In the genomic region with DNA sequence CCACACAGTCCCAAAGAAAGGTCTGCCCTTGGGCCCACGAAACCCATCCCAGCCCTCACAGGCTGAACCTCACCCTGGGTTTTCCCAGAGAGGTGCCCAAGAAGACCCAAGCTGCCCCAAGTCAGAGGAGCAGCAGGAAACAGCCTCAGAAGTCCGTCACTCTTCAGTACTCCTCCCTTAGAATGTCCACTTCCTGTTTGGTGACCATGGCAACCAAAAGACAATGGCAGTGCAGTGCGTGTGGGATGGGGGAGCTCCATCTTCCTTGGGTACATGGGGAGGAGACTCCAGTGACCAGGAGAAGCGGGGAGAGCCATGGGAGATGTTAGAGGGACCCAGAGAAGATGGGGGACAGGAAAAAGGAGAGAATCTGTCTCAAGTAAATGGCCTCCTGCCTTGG, we compare ENCODE assay signal across 9 cellular contexts. TPM values are rescaled to one million over a fixed set of nuclear protein-coding genes. Genes with fewer than 3 reads are reported as not detected.
DNase-seq lines count a peak whose midpoint lies in the region; ATAC-seq, FAIRE-seq and TF ChIP-seq lines count a peak whose summit lies in the region.
"Had no signal": no experiment of that assay in that cellular context is flagged by ENCODE, and none has a peak within 500 bp of the region (broad histone marks: within the 10 kb centered on the region; RNA-seq: fewer than 3 reads in every experiment).

No MANE protein-coding gene starts in this region.

- RAD21 ChIA-PET in GM12878 (lab: Charles Lee; ENCODE audit: unreplicated experiment) = interaction anchor here (1.0 to 15.9 kb wide), 4 partner anchors 12 to 181 kb away, joined by 4 to 633 read pairs (median 114); partner anchors contain the start of genes ISCU, SART3 and SELPLG

- H3K4me2 ChIP-seq in GM12878 (ENCODE audit: control insufficient read depth, insufficient read depth) (no peak overlapping the region), GM23248 (ENCODE audit: unreplicated experiment) (no peak overlapping the region)

- no peaks in the 10 kb centered on the region for H3K9me3 ChIP-seq in CD8-positive, alpha-beta memory T cell (ENCODE audit: low read length)
- no peaks in the 10 kb centered on the region; the same call in 2 of the 3 replicates for H3K9me3 ChIP-seq in GM12878 (replicated peaks; ENCODE audit: control insufficient read depth, insufficient read depth, low read length)
- no peaks in the 10 kb centered on the region for H3K9me3 ChIP-seq in GM23248 (ENCODE audit: low read depth)

- in situ Hi-C loops in GM12878 (cut with MboI) = no loop called here
- in situ Hi-C loops in GM23248 (cut with MboI) = no loop called here

- H3K9ac ChIP-seq in GM12878 (ENCODE audit: control insufficient read depth, insufficient read depth, low read length) = no peak overlapping the region
- no peak overlapping the region for H3K9ac ChIP-seq in GM23248

- peak overlapping the region in 3 of 7 donors; percentile 35 to 61 (median 37) for H3K4me3 Mint-ChIP-seq in CD8-positive, alpha-beta memory T cell

- ATAC-seq in GM12878 (peak; percentile 47), GM18520 (IDR thresholded peaks at IDR 0.05; ENCODE audit: unreplicated experiment) (no peak)

- TF ChIP-seq POLR2A in GM12878 (IDR thresholded peaks at IDR 0.05; ENCODE audit: low read depth, low read length) = no peak

- CTCF ChIA-PET in CD8-positive, alpha-beta memory T cell (lab: Charles Lee) = interaction anchor here (1.4 to 11.4 kb wide), 4 partner anchors 12 to 216 kb away, joined by 3 to 330 read pairs (median 106); partner anchors contain the start of genes ISCU, SART3 and SELPLG
- CTCF ChIA-PET in GM12878 (lab: Yijun Ruan, JAX) = interaction anchor here (0.7 to 17.2 kb wide), 4 partner anchors 14 to 1215 kb away, joined by 3 to 866 read pairs (median 80); partner anchors contain the start of genes ISCU, SART3 and SELPLG

- SMC1A ChIA-PET in GM12878 (lab: Charles Lee; ENCODE audit: uncharacterized antibody, unreplicated experiment) = interaction anchor here (0.6 to 11.4 kb wide), 7 partner anchors 14 to 181 kb away, joined by 3 to 718 read pairs (median 3); partner anchors contain the start of genes ISCU and SART3

- POLR2A ChIA-PET in CD8-positive, alpha-beta memory T cell (lab: Charles Lee) = interaction anchor here (0.7 to 1.1 kb wide), 3 partner anchors 9 to 60 kb away, joined by 3 read pairs; partner anchors contain the start of genes ISCU and SELPLG
- POLR2A ChIA-PET in GM12878 (lab: Charles Lee) = interaction anchor here (0.9 to 8.2 kb wide), 3 partner anchors 11 to 54 kb away, joined by 3 to 211 read pairs (median 5); partner anchors contain the start of genes ISCU and SELPLG

- H3K27me3 ChIP-seq in CD8-positive, alpha-beta memory T cell (ENCODE audit: insufficient read depth, low read length, poor library complexity, severe bottlenecking) = no peaks in the 10 kb centered on the region
- H3K27me3 ChIP-seq in HL-60 (ENCODE audit: insufficient read depth, poor library complexity, severe bottlenecking) = no peaks in the 10 kb centered on the region
- no peaks in the 10 kb centered on the region for H3K27me3 ChIP-seq in GM12878 (replicated peaks in 1 of 2; ENCODE audit: control insufficient read depth in 2 of 2, insufficient read depth in 2 of 2, low read length in 1 of 2)
- H3K27me3 ChIP-seq in GM23248 (replicated peaks; ENCODE audit: insufficient read depth) = no peaks in the 10 kb centered on the region

- peaks cover 51% of the 10 kb centered on the region for H3K36me3 ChIP-seq in CD8-positive, alpha-beta memory T cell (ENCODE audit: insufficient read depth, low read length)
- H3K36me3 ChIP-seq in GM12878 (ENCODE audit: control insufficient read depth in 2 of 2, insufficient read depth in 2 of 2, low read length in 1 of 2) = peaks cover 3 to 14% of the 10 kb centered on the region in 2 experiments; a peak in 3 of 4 replicates
- H3K36me3 ChIP-seq in GM23248 (ENCODE audit: low read depth) = no peaks in the 10 kb centered on the region

- peaks cover 23% of the 10 kb centered on the region; the same call in 1 of the 2 replicates for H3F3A ChIP-seq in GM23248 (ENCODE audit: insufficient read depth)

- H3K4me3 ChIP-seq in CD8-positive, alpha-beta memory T cell (ENCODE audit: low read length) = no peak overlapping the region
- H3K4me3 ChIP-seq in HL-60 (replicated peaks; ENCODE audit: insufficient read depth, low read length) (no peak overlapping the region), GM12878 (no peak overlapping the region), GM23248 (no peak overlapping the region)

- H3K9me2 ChIP-seq in GM23248 (ENCODE audit: insufficient read depth) = no peaks in the 10 kb centered on the region

- FAIRE-seq in GM12878 (lab: Jason Lieb, UNC) (peak; percentile 66), D721Med (lab: Jason Lieb, UNC) (no peak)

- intact Hi-C loops in GM12878 (cut with micrococcal nuclease; ENCODE audit: unreplicated experiment) = no loop called here

- TF ChIP-seq RAD21 in GM12878 (IDR thresholded peaks at IDR 0.05; ENCODE audit: insufficient read depth, low read depth, low read length) = no peak

- H3K36me3 Mint-ChIP-seq in CD8-positive, alpha-beta memory T cell = peaks cover 15 to 81% (median 26%) of the 10 kb centered on the region in 3 donors

- peak in 2 of 5 donors; percentile 27 to 29 for DNase-seq in CD8-positive, alpha-beta memory T cell
- DNase-seq in HL-60 (ENCODE audit: low read depth in 1 of 2, low spot score in 1 of 2) = peak in 1 of 2 experiments; percentile 41
- DNase-seq in GM12878 (ENCODE audit: low read depth, low spot score) = no peak
- DNase-seq in lung microvascular endothelial cell (ENCODE audit: low read depth in 2 of 2) = peak; percentile 85 to 96
- DNase-seq in substantia nigra (lab: John Stamatoyannopoulos, UW) = no peak
- no peak for DNase-seq in D721Med (ENCODE audit: insufficient read length, low spot score)
- DNase-seq in GM23248 = no peak
- DNase-seq: activated CD8-positive, alpha-beta memory T cell treated with anti-CD3 and anti-CD28 coated beads, Interleukin-2, amount 50 U/mL, for 4 hours had no signal

- peak overlapping the region; percentile 54 for H3K27ac ChIP-seq in CD8-positive, alpha-beta memory T cell (ENCODE audit: low read depth, low read length)
- H3K27ac ChIP-seq in HL-60 (replicated peaks) (peak overlapping the region; percentile 32; the same call in 1 of the 2 replicates), GM12878 (ENCODE audit: control insufficient read depth, insufficient read depth) (peak overlapping the region; percentile 15; the same call in 1 of the 2 replicates), substantia nigra (ENCODE audit: low read depth, low read length, poor library complexity, severe bottlenecking) (no peak overlapping the region), GM23248 (no peak overlapping the region)

- H3K27me3 Mint-ChIP-seq in CD8-positive, alpha-beta memory T cell = no peaks in the 10 kb centered on the region

- WGBS in GM12878 (ENCODE audit: insufficient coverage, insufficient replicate concordance, low lambda C conversion rate, missing lambda C conversion rate) = 28% methylated on average over 4 of the region's 4 CpGs
- 73 to 76% methylated on average over 4 of the region's 4 CpGs for WGBS in GM23248 (ENCODE audit: low coverage in 1 of 2, low lambda C conversion rate in 2 of 2, missing lambda C conversion rate in 2 of 2), 2 experiments

- no peaks in the 10 kb centered on the region for H3K9me3 Mint-ChIP-seq in CD8-positive, alpha-beta memory T cell

- H4K20me1 ChIP-seq in GM12878 (ENCODE audit: control insufficient read depth, insufficient read depth) = no peaks in the 10 kb centered on the region
- no peaks in the 10 kb centered on the region for H4K20me1 ChIP-seq in GM23248 (ENCODE audit: insufficient read depth)

- peaks cover 75% of the 10 kb centered on the region for H3K4me1 ChIP-seq in CD8-positive, alpha-beta memory T cell (ENCODE audit: insufficient read depth, low read length)
- H3K4me1 ChIP-seq in GM12878 (ENCODE audit: control insufficient read depth, insufficient read depth, low read length) = peaks cover 25% of the 10 kb centered on the region
- peaks cover 3% of the 10 kb centered on the region; the same call in 1 of the 2 replicates for H3K4me1 ChIP-seq in GM23248 (ENCODE audit: insufficient read depth)

- H2AFZ ChIP-seq in GM12878 (ENCODE audit: control insufficient read depth, low read depth, low read length) (no peak overlapping the region; the same call in 1 of the 2 replicates), GM23248 (no peak overlapping the region)

- H3K27ac Mint-ChIP-seq in CD8-positive, alpha-beta memory T cell = peak overlapping the region; percentile 95 to 98 (median 96)

- TSS peak; percentile 43 for BruUV-seq in GM12878 (replicated peaks; lab: Mats Ljungman, UMichigan)

- TF ChIP-seq CTCF in HL-60 (IDR thresholded peaks at IDR 0.05; ENCODE audit: insufficient read depth, low read length) (no peak), GM12878 (IDR thresholded peaks at IDR 0.05 in 2 of 3, conservative IDR thresholded peaks at IDR 0.05 in 1 of 3; ENCODE audit: control insufficient read depth in 2 of 3, extremely low read depth in 1 of 3, insufficient read depth in 1 of 3, low read depth in 3 of 3, low read length in 3 of 3) (no peak), D721Med (IDR thresholded peaks at IDR 0.05; ENCODE audit: insufficient read depth, missing control alignments) (no peak)

- H3K79me2 ChIP-seq in GM12878 (ENCODE audit: control insufficient read depth, insufficient read depth, low read length) = no peaks in the 10 kb centered on the region
- H3K79me2 ChIP-seq in GM23248 (ENCODE audit: insufficient read depth) = no peaks in the 10 kb centered on the region

- H3K4me1 Mint-ChIP-seq in CD8-positive, alpha-beta memory T cell = peaks cover 68 to 92% (median 75%) of the 10 kb centered on the region in 3 donors

- no peak for TF ChIP-seq EP300 in GM12878 (IDR thresholded peaks at IDR 0.05; ENCODE audit: borderline replicate concordance in 1 of 2, control insufficient read depth in 1 of 2, low read depth in 2 of 2, low read length in 2 of 2)

RNA-seq across cellular contexts. Expression of gene SELPLG, which starts 11.3 kb away (rescaled TPM):
- 10 to 100 TPM; 37.0 to 37.7 TPM for total RNA-seq in CD8-positive, alpha-beta memory T cell
- polyA plus RNA-seq in CD8-positive, alpha-beta memory T cell = 760 TPM
- total RNA-seq in GM12878 (2013; cell fraction: nucleolus; rRNA removed) = 102 and 112 TPM in 2 replicates
- total RNA-seq in GM12878 (2014; rRNA removed) (31.4 and 31.5 TPM in 2 replicates), GM12878 (2014; rRNA removed; fragmentation: Illumina TruSeq; extraction: Trizol) (15.2 and 17.0 TPM in 2 replicates), GM12878 (2021) (20.7 and 21.0 TPM in 2 replicates), lung microvascular endothelial cell (0.20 and 0.22 TPM in 2 replicates)
- polyA plus RNA-seq in GM12878 (2011; ENCODE audit: low read depth) = 24.8 TPM
- polyA plus RNA-seq in GM12878 (2011; rRNA removed) (10.6 and 24.1 TPM in 2 replicates), GM12878 (2014; fragmentation: Illumina TruSeq; extraction: Trizol) (8.7 and 25.8 TPM in 2 replicates), GM12878 (2014; fragmentation: Nextera tagmentation; extraction: Ambion mirVana) (1 to 10 TPM; 3.2 to 5.3 TPM), GM12878 (2014; rRNA removed) (32.3 and 33.3 TPM in 2 replicates), GM12878 (2016; fragmentation: Nextera tagmentation; extraction: Ambion mirVana) (10 to 100 TPM; 23.6 to 29.5 TPM), GM23248 (2016; fragmentation: Nextera tagmentation; extraction: Ambion mirVana) (6.2 and 6.7 TPM in 2 replicates)
- 39.6 and 46.7 TPM in 2 replicates for polyA plus RNA-seq in GM12878 (2011; cell fraction: cytosol; rRNA removed)
- polyA plus RNA-seq in GM12878 (2011; cell fraction: nucleus; rRNA removed) = 17.9 and 23.7 TPM in 2 replicates
- polyA plus RNA-seq in GM12878 (2012) = 44.5 and 45.4 TPM in 2 replicates
- 19.2 and 29.2 TPM in 2 replicates for polyA minus RNA-seq in GM12878 (2011; rRNA and poly(A)+ RNA removed)
- 4.7 and 6.8 TPM in 2 replicates for polyA minus RNA-seq in GM12878 (2011; cell fraction: cytosol; rRNA and poly(A)+ RNA removed)
- polyA minus RNA-seq in GM12878 (2011; cell fraction: nucleus; rRNA and poly(A)+ RNA removed) = 4.2 and 6.7 TPM in 2 replicates
- total RNA-seq in GM23248 (2014; rRNA removed; shearing (Covaris generic)) = 4.4 and 6.1 TPM in 2 replicates

RNA-seq across cellular contexts. Expression of gene TMEM119, which starts 24.5 kb away (rescaled TPM):
- total RNA-seq in CD8-positive, alpha-beta memory T cell = not detected
- polyA plus RNA-seq in CD8-positive, alpha-beta memory T cell = 0.66 TPM
- total RNA-seq in GM12878 (2013; cell fraction: nucleolus; rRNA removed) = 0.27 TPM in 1 of 2 replicates, not detected in the other
- total RNA-seq in GM12878 (2014; rRNA removed) (0.05 and 0.11 TPM in 2 replicates), GM12878 (2014; rRNA removed; fragmentation: Illumina TruSeq; extraction: Trizol) (not detected in 2 replicates), GM12878 (2021) (0.44 TPM in 1 of 2 replicates, not detected in the other), lung microvascular endothelial cell (not detected in 2 replicates)
- 0.22 TPM for polyA plus RNA-seq in GM12878 (2011; ENCODE audit: low read depth)
- polyA plus RNA-seq in GM12878 (2011; rRNA removed) (0.23 and 0.29 TPM in 2 replicates), GM12878 (2014; fragmentation: Illumina TruSeq; extraction: Trizol) (not detected in 2 replicates), GM12878 (2014; fragmentation: Nextera tagmentation; extraction: Ambion mirVana) (not detected), GM12878 (2014; rRNA removed) (0.08 TPM in 1 of 2 replicates, not detected in the other), GM12878 (2016; fragmentation: Nextera tagmentation; extraction: Ambion mirVana) (under 1 TPM; 0.15 to 0.19 TPM), GM23248 (2016; fragmentation: Nextera tagmentation; extraction: Ambion mirVana) (55.5 and 58.1 TPM in 2 replicates)
- polyA plus RNA-seq in GM12878 (2011; cell fraction: cytosol; rRNA removed) = 0.19 and 0.35 TPM in 2 replicates
- polyA plus RNA-seq in GM12878 (2011; cell fraction: nucleus; rRNA removed) = 0.59 and 0.67 TPM in 2 replicates
- polyA plus RNA-seq in GM12878 (2012) = 0.12 and 0.53 TPM in 2 replicates
- 0.41 and 0.51 TPM in 2 replicates for polyA minus RNA-seq in GM12878 (2011; rRNA and poly(A)+ RNA removed)
- polyA minus RNA-seq in GM12878 (2011; cell fraction: cytosol; rRNA and poly(A)+ RNA removed) = not detected in 2 replicates
- 0.12 and 0.48 TPM in 2 replicates for polyA minus RNA-seq in GM12878 (2011; cell fraction: nucleus; rRNA and poly(A)+ RNA removed)
- 58.6 and 93.2 TPM in 2 replicates for total RNA-seq in GM23248 (2014; rRNA removed; shearing (Covaris generic))

Comparison
In these comparisons a context has a peak if more than half of its experiments do, and no peak if none do; other contexts are left out.
1. DNase-seq: peak in lung microvascular endothelial cell (2 of 2); none in GM12878 (single experiment), substantia nigra (0 of 49), D721Med (single experiment) and GM23248 (single experiment).
2. H3K27ac ChIP-seq: peak in CD8-positive, alpha-beta memory T cell (single experiment), HL-60 (single experiment) and GM12878 (single experiment); none in substantia nigra (single experiment) and GM23248 (single experiment).
3. RNA of gene TMEM119, which starts 24.5 kb away (total RNA-seq): 58.6 to 93.2 TPM in GM23248; 0.05 to 0.44 TPM in GM12878, not detected in CD8-positive, alpha-beta memory T cell and not detected in lung microvascular endothelial cell; every median in the first group is over 10 times any median in the second.